8 cellular contexts compared by ENCODE assay signal in the genomic region with DNA sequence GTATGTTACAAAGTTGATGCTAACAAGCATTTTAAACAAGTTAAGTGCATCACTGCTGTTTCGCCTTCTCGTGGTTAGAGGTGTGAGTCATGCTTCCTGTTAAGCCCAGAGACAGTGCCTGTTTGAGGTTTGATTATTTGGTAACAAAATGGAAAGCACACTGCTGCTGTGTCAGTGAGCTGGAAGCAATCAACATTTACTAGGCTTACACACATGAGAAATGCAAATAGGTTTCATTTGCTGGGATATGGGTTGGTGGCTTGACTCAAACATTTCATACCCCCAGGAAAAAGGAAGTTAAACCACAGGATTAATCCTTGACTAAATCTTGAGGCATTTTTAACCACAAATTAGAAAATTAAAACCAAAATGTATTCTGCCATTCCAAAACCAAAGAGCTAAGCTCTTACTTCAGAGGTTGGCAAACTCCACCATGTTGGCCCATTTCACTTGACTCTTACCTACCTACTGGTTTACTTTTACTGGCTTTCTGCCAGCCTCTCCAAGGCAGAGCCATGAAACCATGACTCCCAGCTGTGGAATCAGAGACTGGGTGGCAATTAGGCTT.
DNase-seq lines count a peak whose midpoint lies in the region; ATAC-seq, FAIRE-seq and TF ChIP-seq lines count a peak whose summit lies in the region.

No MANE protein-coding gene starts in this region.

- H3K36me3 ChIP-seq in HUES64 (ENCODE audit: insufficient read depth, low read length) = no peaks in the 10 kb centered on the region
- no peaks in the 10 kb centered on the region for H3K36me3 ChIP-seq in SK-N-SH (replicated peaks in 1 of 2; ENCODE audit: control insufficient read depth in 1 of 2, insufficient read depth in 2 of 2, low read length in 1 of 2)
- no peaks in the 10 kb centered on the region for H3K36me3 ChIP-seq in astrocyte (ENCODE audit: insufficient read depth, low read length)
- no peaks in the 10 kb centered on the region for H3K36me3 ChIP-seq in mesodermal cell (ENCODE audit: control insufficient read depth, insufficient read depth, low read length)

- no peak overlapping the region for H3K4me3 ChIP-seq in HUES64 (ENCODE audit: low read length)
- H3K4me3 ChIP-seq in SK-N-SH (ENCODE audit: low read depth in 2 of 2, low read length in 1 of 2) = peak overlapping the region in 1 of 2 experiments; percentile 3; a peak in 1 of 4 replicates
- H3K4me3 ChIP-seq in astrocyte (ENCODE audit: insufficient read depth, low read depth, low read length) = no peak overlapping the region
- H3K4me3 ChIP-seq in mesodermal cell (ENCODE audit: extremely low read depth, insufficient read depth, low read length, poor library complexity, severe bottlenecking) = no peak overlapping the region

- H3K27ac Mint-ChIP-seq in astrocyte (ENCODE audit: unreplicated experiment) = peak overlapping the region; percentile 97

- H3K9me2 ChIP-seq in SK-N-SH = no peaks in the 10 kb centered on the region

- peaks cover 29% of the 10 kb centered on the region for H3K4me1 Mint-ChIP-seq in astrocyte (ENCODE audit: low read depth, unreplicated experiment)

- H3K9ac ChIP-seq in HUES64 (ENCODE audit: low read depth, low read length) = no peak overlapping the region
- peak overlapping the region; percentile 9; the same call in 1 of the 2 replicates for H3K9ac ChIP-seq in SK-N-SH
- H3K9ac ChIP-seq in astrocyte (ENCODE audit: low read length) = peak overlapping the region; percentile 36

- TF ChIP-seq CTCF in SK-N-SH (IDR thresholded peaks at IDR 0.05) = no peak
- TF ChIP-seq CTCF in astrocyte (IDR thresholded peaks at IDR 0.05; ENCODE audit: insufficient read depth, low read depth, low read length) = no peak

- peaks cover 23% of the 10 kb centered on the region; the same call in 1 of the 2 replicates for H3K4me1 ChIP-seq in HUES64 (ENCODE audit: insufficient read depth, low read length)
- H3K4me1 ChIP-seq in SK-N-SH (ENCODE audit: control insufficient read depth in 1 of 2, insufficient read depth in 2 of 2, low read depth in 1 of 2, low read length in 1 of 2) = peaks cover 17 to 26% of the 10 kb centered on the region in 2 experiments
- H3K4me1 ChIP-seq in astrocyte (ENCODE audit: insufficient read depth, low read length) = peaks cover 25% of the 10 kb centered on the region
- H3K4me1 ChIP-seq in mesodermal cell (ENCODE audit: control insufficient read depth, insufficient read depth, low read length, poor library complexity, severe bottlenecking) = peaks cover 33% of the 10 kb centered on the region

- H2AFZ ChIP-seq in SK-N-SH (ENCODE audit: low read depth) = peak overlapping the region; percentile 11; the same call in 1 of the 2 replicates
- no peak overlapping the region for H2AFZ ChIP-seq in astrocyte (ENCODE audit: low read depth, low read length)

- peak; percentile 100 for FAIRE-seq in astrocyte (lab: Jason Lieb, UNC)

- ATAC-seq in GM21423 (IDR thresholded peaks at IDR 0.05; ENCODE audit: unreplicated experiment) (peak; percentile 100), GM18873 (IDR thresholded peaks at IDR 0.05; ENCODE audit: low FRiP score, unreplicated experiment) (no peak)

- H3K79me2 ChIP-seq in SK-N-SH (ENCODE audit: insufficient read depth) = no peaks in the 10 kb centered on the region
- H3K79me2 ChIP-seq in astrocyte (ENCODE audit: insufficient read depth, low read length) = no peaks in the 10 kb centered on the region

- TF ChIP-seq EP300 in SK-N-SH (IDR thresholded peaks at IDR 0.05; ENCODE audit: borderline replicate concordance in 1 of 2, low read depth in 1 of 2, low read length in 1 of 2) = peak in 1 of 2 experiments; percentile 92; a peak in 2 of 4 replicates

- peak overlapping the region; percentile 17 for H3K4me3 Mint-ChIP-seq in astrocyte (ENCODE audit: unreplicated experiment)

- H3K9me3 ChIP-seq in HUES64 (ENCODE audit: insufficient read depth, low read depth, low read length) = no peaks in the 10 kb centered on the region
- H3K9me3 ChIP-seq in SK-N-SH = no peaks in the 10 kb centered on the region
- H3K9me3 ChIP-seq in astrocyte (ENCODE audit: insufficient read depth, low read depth, low read length) = no peaks in the 10 kb centered on the region
- no peaks in the 10 kb centered on the region for H3K9me3 ChIP-seq in mesodermal cell (ENCODE audit: control insufficient read depth, low read length)

- H3F3A ChIP-seq in SK-N-SH (replicated peaks; ENCODE audit: insufficient read depth) = peaks cover 29% of the 10 kb centered on the region

- TF ChIP-seq RAD21 in SK-N-SH (IDR thresholded peaks at IDR 0.05; ENCODE audit: low read length) = no peak

- POLR2A ChIA-PET in SK-N-SH (lab: Yijun Ruan, JAX) = no interaction called here

- in situ Hi-C loops in Caki2 (cut with HindIII; ENCODE audit: low pct_unique_long_range_greater_than_20kb, low sequenced_read_pairs) = no loop called here

- CTCF ChIA-PET in SK-N-SH (lab: Yijun Ruan, JAX) = interaction anchor here (0.7 to 1.1 kb wide), 3 partner anchors 10 to 1165 kb away, joined by 3 read pairs; no protein-coding TSS in a partner anchor

- peak; percentile 82 for DNase-seq in Caki2 (ENCODE audit: low read depth)
- peak; percentile 25 for DNase-seq in SK-N-SH
- DNase-seq in astrocyte (ENCODE audit: low read depth) = peak; percentile 99
- DNase-seq in NCI-H82 treated with DMSO at 0.1 percent for 48 hours (lab: John Stamatoyannopoulos, UW; ENCODE audit: unreplicated experiment) = no peak

- H3K27me3 ChIP-seq in HUES64 (ENCODE audit: insufficient read depth, low read length) (no peaks in the 10 kb centered on the region), SK-N-SH (ENCODE audit: insufficient read depth) (no peaks in the 10 kb centered on the region), astrocyte (ENCODE audit: insufficient read depth, low read length) (no peaks in the 10 kb centered on the region)

- H3K27me3 Mint-ChIP-seq in astrocyte (ENCODE audit: low read depth, unreplicated experiment) = no peaks in the 10 kb centered on the region

- H3K9me3 Mint-ChIP-seq in astrocyte (ENCODE audit: unreplicated experiment) = peaks cover 3% of the 10 kb centered on the region

- WGBS in HUES64 = 60% methylated on average over 2 of the region's 2 CpGs
- WGBS in SK-N-SH (ENCODE audit: low lambda C conversion rate) = 3% methylated on average over 2 of the region's 2 CpGs
- WGBS in mesodermal cell (ENCODE audit: insufficient coverage in 2 of 2), 2 experiments = 17% methylated on average over 2 of the region's 2 CpGs; no CpG with 5 or more reads in 1 of the 2 experiments

- H3K27ac ChIP-seq in HUES64 (ENCODE audit: low read depth, low read length) = peak overlapping the region; percentile 38; the same call in 1 of the 2 replicates
- H3K27ac ChIP-seq in SK-N-SH (ENCODE audit: low read depth in 2 of 2, low read length in 1 of 2) = peak overlapping the region; percentile 43 to 85; a peak in 3 of 4 replicates
- peak overlapping the region; percentile 58 for H3K27ac ChIP-seq in astrocyte (ENCODE audit: low read depth, low read length)
- H3K27ac ChIP-seq in mesodermal cell (ENCODE audit: low read depth, low read length, severe bottlenecking) = peak overlapping the region; percentile 91

- H3K4me2 ChIP-seq in SK-N-SH (peak overlapping the region; percentile 56), astrocyte (ENCODE audit: low read length) (peak overlapping the region; percentile 64)

- H3K36me3 Mint-ChIP-seq in astrocyte (ENCODE audit: low read depth, unreplicated experiment) = no peaks in the 10 kb centered on the region

- H4K20me1 ChIP-seq in SK-N-SH (ENCODE audit: insufficient read depth) (no peaks in the 10 kb centered on the region), astrocyte (ENCODE audit: insufficient read depth, low read length) (no peaks in the 10 kb centered on the region)

TF ChIP-seq in SK-N-SH, 30 proteins besides CTCF, POLR2A, EP300 and RAD21 (continues in another document):
- peak; percentile 84; the same call in 1 of the 2 replicates for TF ChIP-seq POLR2AphosphoS5 (IDR thresholded peaks at IDR 0.05; ENCODE audit: low read depth, low read length)
- no peak for TF ChIP-seq EZH2phosphoT487 (IDR thresholded peaks at IDR 0.05; ENCODE audit: borderline replicate concordance, low read depth)
- peak; percentile 92 for TF ChIP-seq TEAD4 (IDR thresholded peaks at IDR 0.05; ENCODE audit: borderline replicate concordance, insufficient read depth)
- TF ChIP-seq, protein P1, sequence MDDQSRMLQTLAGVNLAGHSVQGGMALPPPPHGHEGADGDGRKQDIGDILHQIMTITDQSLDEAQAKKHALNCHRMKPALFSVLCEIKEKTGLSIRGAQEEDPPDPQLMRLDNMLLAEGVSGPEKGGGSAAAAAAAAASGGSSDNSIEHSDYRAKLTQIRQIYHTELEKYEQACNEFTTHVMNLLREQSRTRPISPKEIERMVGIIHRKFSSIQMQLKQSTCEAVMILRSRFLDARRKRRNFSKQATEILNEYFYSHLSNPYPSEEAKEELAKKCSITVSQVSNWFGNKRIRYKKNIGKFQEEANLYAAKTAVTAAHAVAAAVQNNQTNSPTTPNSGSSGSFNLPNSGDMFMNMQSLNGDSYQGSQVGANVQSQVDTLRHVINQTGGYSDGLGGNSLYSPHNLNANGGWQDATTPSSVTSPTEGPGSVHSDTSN (IDR thresholded peaks at IDR 0.05) = peak; percentile 84
- peak; percentile 60; the same call in 1 of the 2 replicates for TF ChIP-seq SIN3A (IDR thresholded peaks at IDR 0.05; ENCODE audit: borderline replicate concordance, low read depth, low read length)
- TF ChIP-seq, protein P2, sequence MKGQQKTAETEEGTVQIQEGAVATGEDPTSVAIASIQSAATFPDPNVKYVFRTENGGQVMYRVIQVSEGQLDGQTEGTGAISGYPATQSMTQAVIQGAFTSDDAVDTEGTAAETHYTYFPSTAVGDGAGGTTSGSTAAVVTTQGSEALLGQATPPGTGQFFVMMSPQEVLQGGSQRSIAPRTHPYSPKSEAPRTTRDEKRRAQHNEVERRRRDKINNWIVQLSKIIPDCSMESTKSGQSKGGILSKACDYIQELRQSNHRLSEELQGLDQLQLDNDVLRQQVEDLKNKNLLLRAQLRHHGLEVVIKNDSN (IDR thresholded peaks at IDR 0.05; ENCODE audit: borderline replicate concordance, low read depth) = peak; percentile 42; the same call in 1 of the 2 replicates
- TF ChIP-seq TCF12 (IDR thresholded peaks at IDR 0.05) = peak; percentile 96
- TF ChIP-seq, protein P3, sequence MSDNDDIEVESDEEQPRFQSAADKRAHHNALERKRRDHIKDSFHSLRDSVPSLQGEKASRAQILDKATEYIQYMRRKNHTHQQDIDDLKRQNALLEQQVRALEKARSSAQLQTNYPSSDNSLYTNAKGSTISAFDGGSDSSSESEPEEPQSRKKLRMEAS (IDR thresholded peaks at IDR 0.05; ENCODE audit: low read depth) = peak; percentile 84
- peak; percentile 66; the same call in 1 of the 2 replicates for TF ChIP-seq TAF1 (IDR thresholded peaks at IDR 0.05; ENCODE audit: borderline replicate concordance, low read depth, low read length)
- no peak for TF ChIP-seq SMC3 (IDR thresholded peaks at IDR 0.05; ENCODE audit: low read depth, low read length)
- peak; percentile 89 for TF ChIP-seq FOXM1 (IDR thresholded peaks at IDR 0.05; ENCODE audit: low read depth)

Comparison
In these comparisons a context has a peak if more than half of its experiments do, and no peak if none do; other contexts are left out.
1. H3K27ac ChIP-seq: peak in every context shown above with its lines; median percentile 91 in mesodermal cell; 64 in SK-N-SH; 58 in astrocyte; 38 in HUES64.